21 cellular contexts compared by ENCODE assay signal in the genomic region with DNA sequence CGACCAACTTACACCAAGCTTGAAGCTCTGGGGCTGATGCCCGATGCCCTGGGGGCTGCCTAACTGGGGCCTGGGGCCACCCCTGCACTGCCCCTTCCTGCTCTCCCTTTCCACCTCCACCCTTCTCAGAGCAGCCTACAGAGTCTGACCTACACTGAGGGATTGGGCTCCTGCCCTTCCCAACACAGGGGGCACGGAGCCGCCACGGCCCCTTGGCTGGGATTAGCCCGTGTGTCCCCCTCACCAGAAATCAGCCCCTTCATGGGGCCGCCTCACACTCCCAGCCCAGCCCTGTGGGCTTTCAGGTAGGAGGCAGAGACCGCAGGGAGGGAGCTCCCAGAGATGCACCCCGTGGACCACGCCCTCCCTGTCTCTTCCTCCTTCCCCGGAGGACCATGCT.
"Had no signal": no experiment of that assay in that cellular context is flagged by ENCODE, and none has a peak within 500 bp of the region (broad histone marks: within the 10 kb centered on the region; RNA-seq: fewer than 3 reads in every experiment).

No MANE protein-coding gene starts in this region.

- H3K27me3 Mint-ChIP-seq: natural killer cell treated with Interleukin-12 subunit alpha and Interleukin-12 subunit beta and Interleukin-15 and Interleukin-18, amount 100 ng/mL, for 72 hours had no signal

- H3K4me3 ChIP-seq: coronary artery, left ventricle myocardium inferior, lower lobe of right lung, neural progenitor cell, psoas muscle, tibial artery, upper lobe of left lung, uterus had no signal

- H3K4me2 ChIP-seq: neural progenitor cell had no signal

- H3K27me3 ChIP-seq: foreskin keratinocyte, neural progenitor cell, tibial artery, upper lobe of left lung, uterus had no signal

- H2AFZ ChIP-seq: neural progenitor cell, parathyroid adenoma had no signal

- H3K9me3 Mint-ChIP-seq: endodermal cell; immature natural killer cell; natural killer cell treated with Interleukin-12 subunit alpha and Interleukin-12 subunit beta and Interleukin-15 and Interleukin-18, amount 100 ng/mL, for 72 hours had no signal

- H3K4me1 Mint-ChIP-seq: endodermal cell, immature natural killer cell had no signal

- H3K4me1 ChIP-seq: foreskin keratinocyte, left ventricle myocardium inferior, lower lobe of right lung, neural progenitor cell, parathyroid adenoma, psoas muscle, tibial artery, upper lobe of left lung, uterus had no signal

- DNase-seq: effector CD4-positive, alpha-beta T cell; erythroblast; foreskin keratinocyte; immature natural killer cell; left cardiac atrium; left ventricle myocardium inferior; lower lobe of right lung; mesenchymal stem cell; midbrain; occipital lobe; psoas muscle; stimulated activated CD4-positive, alpha-beta T cell treated with anti-CD3 and anti-CD28 coated beads, Interleukin-4, amount 100 ng/mL, for 4 hours; stimulated activated naive CD4-positive, alpha-beta T cell; tibial artery; upper lobe of left lung; uterus had no signal

- H3K36me3 Mint-ChIP-seq: natural killer cell treated with Interleukin-12 subunit alpha and Interleukin-12 subunit beta and Interleukin-15 and Interleukin-18, amount 100 ng/mL, for 72 hours had no signal

- H3K9me3 ChIP-seq: left ventricle myocardium inferior, lower lobe of right lung, psoas muscle, tibial artery, upper lobe of left lung, uterus had no signal

- H3K9ac ChIP-seq: neural progenitor cell, parathyroid adenoma had no signal

- H3K4me3 Mint-ChIP-seq: endodermal cell; immature natural killer cell; natural killer cell treated with Interleukin-12 subunit alpha and Interleukin-12 subunit beta and Interleukin-15 and Interleukin-18, amount 100 ng/mL, for 72 hours; neural progenitor cell had no signal

- H3K27ac ChIP-seq: coronary artery, foreskin keratinocyte, left ventricle myocardium inferior, lower lobe of right lung, neural progenitor cell, parathyroid adenoma, psoas muscle, tibial artery, upper lobe of left lung, uterus had no signal

- H3K36me3 ChIP-seq: left ventricle myocardium inferior, neural progenitor cell, uterus had no signal

- H3K27ac Mint-ChIP-seq: immature natural killer cell had no signal
